ENCODE assay signal across 13 cellular contexts in genomic region chr3:73449774-73450173, GRCh38.
DNase-seq lines count a peak whose midpoint lies in the region; ATAC-seq and TF ChIP-seq lines count a peak whose summit lies in the region.
"Had no signal": no experiment of that assay in that cellular context is flagged by ENCODE, and none has a peak within 500 bp of the region (broad histone marks: within the 10 kb centered on the region; RNA-seq: fewer than 3 reads in every experiment).

No MANE protein-coding gene starts in this region.

- no peaks in the 10 kb centered on the region for H3K36me3 ChIP-seq in PC-9 (ENCODE audit: low read depth)
- H3K36me3 ChIP-seq: vagina had no signal

- no peak for DNase-seq in kidney glomerular epithelial cell (lab: John Stamatoyannopoulos, UW)
- DNase-seq in GOT3 (lab: John Stamatoyannopoulos, UW), result no peak
- DNase-seq in PC-9, result no peak
- no peak for DNase-seq in putamen (ENCODE audit: low spot score)
- DNase-seq: erythroblast; KBM-7; stimulated activated CD8-positive, alpha-beta memory T cell treated with anti-CD3 and anti-CD28 coated beads, Interleukin-4, amount 100 ng/mL, for 48 hours; T-helper 2 cell had no signal

- H3K27me3 ChIP-seq in PC-9 (ENCODE audit: insufficient read depth, low read depth), result peaks cover 4% of the 10 kb centered on the region; the same call in 1 of the 2 replicates
- H3K27me3 ChIP-seq: vagina had no signal

- H3K4me3 ChIP-seq in PC-9, result no peak overlapping the region
- H3K4me3 ChIP-seq: vagina had no signal

- no peaks in the 10 kb centered on the region for H3K9me2 ChIP-seq in PC-9 (ENCODE audit: insufficient read depth)

- no peaks in the 10 kb centered on the region for H4K20me1 ChIP-seq in PC-9 (ENCODE audit: insufficient read depth)

- intact Hi-C loops in PC-9 (cut with micrococcal nuclease; ENCODE audit: unreplicated experiment), result no loop called here

- no peak overlapping the region for H3K27ac ChIP-seq in PC-9
- H3K27ac ChIP-seq: vagina had no signal

- H2AFZ ChIP-seq in PC-9, result no peak overlapping the region

- H3K4me1 ChIP-seq in PC-9 (replicated peaks; ENCODE audit: insufficient read depth), result no peaks in the 10 kb centered on the region

- no peaks in the 10 kb centered on the region for H3F3A ChIP-seq in PC-9 (ENCODE audit: insufficient read depth, low read depth)

- CTCF ChIA-PET in PC-9 (lab: Charles Lee), result no interaction called here

- no TSS peak for BruUV-seq in PC-9 (replicated peaks; lab: Mats Ljungman, UMichigan)

- no peak for TF ChIP-seq CTCF in PC-9 (conservative IDR thresholded peaks at IDR 0.05)

- no peak overlapping the region for H3K4me2 ChIP-seq in PC-9

- POLR2A ChIA-PET in PC-9 (lab: Charles Lee; ENCODE audit: unreplicated experiment), result no interaction called here

- no peaks in the 10 kb centered on the region for H3K79me2 ChIP-seq in PC-9 (ENCODE audit: low read depth)

- no peaks in the 10 kb centered on the region for H3K9me3 ChIP-seq in PC-9 (ENCODE audit: insufficient read depth, low read depth)
- H3K9me3 ChIP-seq: vagina had no signal

- ATAC-seq in GM18498 (IDR thresholded peaks at IDR 0.05; ENCODE audit: unreplicated experiment), result peak; percentile 35
- peak; percentile 42 for ATAC-seq in GM19452 (IDR thresholded peaks at IDR 0.05; ENCODE audit: unreplicated experiment)
- ATAC-seq in HG02852 (IDR thresholded peaks at IDR 0.05; ENCODE audit: unreplicated experiment), result peak; percentile 40
- ATAC-seq in HG03571 (IDR thresholded peaks at IDR 0.05; ENCODE audit: unreplicated experiment), result peak; percentile 39
